ENCODE assay signal across 8 cellular contexts in genomic region chr7:7176421-7177043, GRCh38. TPM values are rescaled to one million over a fixed set of nuclear protein-coding genes. Genes with fewer than 3 reads are reported as not detected.
DNase-seq lines count a peak whose midpoint lies in the region; ATAC-seq and TF ChIP-seq lines count a peak whose summit lies in the region.

No MANE protein-coding gene starts in this region.

- H3K9me2 ChIP-seq in Loucy (replicated peaks; ENCODE audit: low read depth, low read length) = no peaks in the 10 kb centered on the region

- no peaks in the 10 kb centered on the region for H4K20me1 ChIP-seq in Loucy (ENCODE audit: insufficient read depth, low read length, poor library complexity, severe bottlenecking)

- H2BK12ac ChIP-seq in mesenchymal stem cell (ENCODE audit: low read length in 2 of 2) = no peak overlapping the region

- H3K9ac ChIP-seq in Loucy (ENCODE audit: low read depth, low read length, poor library complexity, severe bottlenecking) (peak overlapping the region; percentile 12), mesenchymal stem cell (ENCODE audit: low read length) (peak overlapping the region; percentile 78)

- no peak overlapping the region for H3K4ac ChIP-seq in mesenchymal stem cell (ENCODE audit: low read depth in 1 of 2, low read length in 2 of 2)

- 14% methylated on average over 4 of the region's 4 CpGs for WGBS in mesenchymal stem cell

- no peak overlapping the region for H2BK120ac ChIP-seq in mesenchymal stem cell (ENCODE audit: low read depth, low read length)

- H3K4me2 ChIP-seq in Loucy (ENCODE audit: low read depth, low read length, poor library complexity, severe bottlenecking) (no peak overlapping the region), mesenchymal stem cell (ENCODE audit: low read length, poor library complexity, severe bottlenecking) (peak overlapping the region; percentile 29)

- H3K23ac ChIP-seq in mesenchymal stem cell (ENCODE audit: low read length in 2 of 2) = no peak overlapping the region

- H3K4me3 ChIP-seq in Loucy (ENCODE audit: low read length, poor library complexity, severe bottlenecking) (no peak overlapping the region), mesenchymal stem cell (ENCODE audit: insufficient read depth in 1 of 2, low read depth in 1 of 2, low read length in 2 of 2) (peak overlapping the region in 1 of 2 experiments; percentile 54)

- H3K27me3 ChIP-seq in Loucy (ENCODE audit: insufficient read depth, low read length, poor library complexity, severe bottlenecking) (no peaks in the 10 kb centered on the region), mesenchymal stem cell (ENCODE audit: control insufficient read depth in 1 of 2, insufficient read depth in 1 of 2, low read length in 2 of 2) (no peaks in the 10 kb centered on the region)

- no peak overlapping the region for H3K18ac ChIP-seq in mesenchymal stem cell (ENCODE audit: low read depth in 1 of 2, low read length in 2 of 2)

- H2BK15ac ChIP-seq in mesenchymal stem cell (ENCODE audit: low read depth, poor library complexity, severe bottlenecking) = no peak overlapping the region

- H3K14ac ChIP-seq in mesenchymal stem cell (ENCODE audit: low read length in 2 of 2) = no peak overlapping the region

- H3K9me3 ChIP-seq in Loucy (ENCODE audit: insufficient read depth, low read depth, low read length) (peaks cover 7% of the 10 kb centered on the region; the same call in 1 of the 2 replicates), mesenchymal stem cell (ENCODE audit: control insufficient read depth, low read length) (peaks cover 37% of the 10 kb centered on the region)

- peak overlapping the region; percentile 96 for H2BK5ac ChIP-seq in mesenchymal stem cell (ENCODE audit: low read depth, low read length, poor library complexity, severe bottlenecking)

- H3K79me1 ChIP-seq in mesenchymal stem cell (replicated peaks; ENCODE audit: low read length, poor library complexity, severe bottlenecking) = peaks cover 22% of the 10 kb centered on the region

- no peak overlapping the region for H2AFZ ChIP-seq in Loucy (ENCODE audit: low read length)
- no peak overlapping the region for H2AFZ ChIP-seq in mesenchymal stem cell (ENCODE audit: low read depth, low read length)

- H3F3A ChIP-seq in Loucy (ENCODE audit: low read depth) = no peaks in the 10 kb centered on the region

- peak overlapping the region in 3 of 5 experiments; percentile 15 to 30 (median 19) for H3K4me3 Mint-ChIP-seq in brain

- H4K91ac ChIP-seq in mesenchymal stem cell (ENCODE audit: low read length) = no peak overlapping the region

- peaks cover 14 to 23% (median 18%) of the 10 kb centered on the region in 5 experiments for H3K9me3 Mint-ChIP-seq in brain

- no peak for ATAC-seq in HG03108 (IDR thresholded peaks at IDR 0.05; ENCODE audit: unreplicated experiment)
- ATAC-seq in HG03175 (IDR thresholded peaks at IDR 0.05; ENCODE audit: unreplicated experiment) = no peak

- peak overlapping the region; percentile 99 for H3K27ac ChIP-seq in mesenchymal stem cell (ENCODE audit: low read length, poor library complexity, severe bottlenecking)

- no peaks in the 10 kb centered on the region for H3K36me3 ChIP-seq in Loucy (ENCODE audit: insufficient read depth, low read length)
- peaks cover 0 to 36% of the 10 kb centered on the region in 2 experiments for H3K36me3 ChIP-seq in mesenchymal stem cell (ENCODE audit: control insufficient read depth in 1 of 2, insufficient read depth in 2 of 2, low read depth in 1 of 2, low read length in 2 of 2)

- peaks cover 6% of the 10 kb centered on the region for H3K27me3 Mint-ChIP-seq in brain

- peak overlapping the region; percentile 55 for H2AK5ac ChIP-seq in mesenchymal stem cell (ENCODE audit: low read length, severe bottlenecking)

- H3K4me1 Mint-ChIP-seq in brain = peaks cover 24% of the 10 kb centered on the region

- H3K27ac Mint-ChIP-seq in brain = peak overlapping the region in 4 of 5 experiments; percentile 2 to 82 (median 48)

- H3K36me3 Mint-ChIP-seq in brain = no peaks in the 10 kb centered on the region

- no peaks in the 10 kb centered on the region for H3K79me2 ChIP-seq in Loucy (ENCODE audit: insufficient read depth, low read length)

- DNase-seq in AG20443 (ENCODE audit: low spot score) (peak; percentile 74), mesenchymal stem cell (peak; percentile 85), NCI-H1930 (lab: John Stamatoyannopoulos, UW) (no peak), SHP77 treated with DMSO at 0.1 percent for 48 hours (lab: John Stamatoyannopoulos, UW) (no peak)

- H3K4me1 ChIP-seq in Loucy (ENCODE audit: insufficient read depth, low read length, poor library complexity, severe bottlenecking) (peaks cover 19% of the 10 kb centered on the region), mesenchymal stem cell (ENCODE audit: control insufficient read depth, insufficient read depth, low read depth, low read length) (peaks cover 2% of the 10 kb centered on the region)

- no peak overlapping the region for H4K8ac ChIP-seq in mesenchymal stem cell (ENCODE audit: low read length)

- TF ChIP-seq CTCF in Loucy (conservative IDR thresholded peaks at IDR 0.05; ENCODE audit: low read length) = no peak
- TF ChIP-seq CTCF in brain (conservative IDR thresholded peaks at IDR 0.05) = no peak

RNA-seq across cellular contexts. Expression of gene C1GALT1, which starts 5.8 kb away (rescaled TPM):
- polyA plus RNA-seq in brain (ENCODE audit: insufficient read depth, low read depth, low replicate concordance) = 8.5 TPM
- polyA plus RNA-seq in mesenchymal stem cell (2013, experiment 1 of 2) = 13.5 TPM
- 13.7 TPM for polyA plus RNA-seq in mesenchymal stem cell (2013, experiment 2 of 2)

Comparison
In these comparisons a context has a peak if more than half of its experiments do, and no peak if none do; other contexts are left out.
1. DNase-seq: peak in AG20443 (single experiment) and mesenchymal stem cell (single experiment); none in NCI-H1930 (0 of 2) and SHP77 treated with DMSO at 0.1 percent for 48 hours (single experiment).